31 cellular contexts compared by ENCODE assay signal in genomic region chr9:126528967-126529366, GRCh38.
"Had no signal": no experiment of that assay in that cellular context is flagged by ENCODE, and none has a peak within 500 bp of the region (broad histone marks: within the 10 kb centered on the region; RNA-seq: fewer than 3 reads in every experiment).

No MANE protein-coding gene starts in this region.

- H3K36me3 ChIP-seq: adrenal gland, breast epithelium, WERI-Rb-1 had no signal

- H3K36me3 Mint-ChIP-seq: activated naive CD4-positive, alpha-beta T cell treated with anti-CD3 and anti-CD28 coated beads, Interleukin-2, amount 50 U/mL, for 72 hours had no signal

- H3K27ac Mint-ChIP-seq: activated CD4-positive, alpha-beta T cell treated with anti-CD3 and anti-CD28 coated beads for 36 hours; activated CD4-positive, alpha-beta T cell treated with anti-CD3 and anti-CD28 coated beads, Interleukin-2, amount 10 ng/mL, durations not matched to agents 7 days and 5 days; activated naive CD4-positive, alpha-beta T cell treated with anti-CD3 and anti-CD28 coated beads for 36 hours; activated naive CD4-positive, alpha-beta T cell treated with anti-CD3 and anti-CD28 coated beads, Interleukin-2, amount 50 U/mL, for 72 hours; activated T-helper 1 cell treated with anti-CD3 and anti-CD28 coated beads, Interleukin-12 subunit alpha, Interleukin-12 subunit beta, Interleukin-2, Interleukin-4 antibody, amounts not matched to agents 30 ng/mL and 10 ng/mL and 1 ng/mL, durations not matched to agents 14 hours and 24 hours and 36 hours had no signal

- H3K27ac ChIP-seq: adrenal gland, body of pancreas, PC-9, RWPE1, WERI-Rb-1 had no signal

- H3K27me3 ChIP-seq: adrenal gland, body of pancreas had no signal

- DNase-seq: activated CD4-positive, alpha-beta T cell treated with anti-CD3 and anti-CD28 coated beads for 36 hours; activated CD4-positive, alpha-beta T cell treated with anti-CD3 and anti-CD28 coated beads, Interleukin-2, amount 10 ng/mL, durations not matched to agents 7 days and 5 days; activated CD4-positive, alpha-beta T cell treated with anti-CD3 and anti-CD28 coated beads, Interleukin-2, amount 50 U/mL, for 48 hours; activated CD8-positive, alpha-beta memory T cell treated with anti-CD3 and anti-CD28 coated beads, Interleukin-2, amount 50 U/mL, for 4 hours; activated gamma-delta T cell treated with Interleukin-2 at 50 U/mL for 16 hours; activated naive CD4-positive, alpha-beta T cell treated with anti-CD3 and anti-CD28 coated beads for 36 hours; activated T-cell treated with anti-CD3 and anti-CD28 coated beads for 4 hours; activated T-cell treated with anti-CD3 and anti-CD28 coated beads, Interleukin-2, amount 50 U/mL, for 4 hours; adrenal gland; body of pancreas; Kasumi-1; KG1; MM.1S; MV-4-11; NCI-H1092; NCI-H1436 treated with DMSO at 0.1 percent for 48 hours; NCI-H1694 treated with DMSO at 0.1 percent for 48 hours; NCI-H2029; NCI-H510A; NCI-H526; NCI-H748 treated with DMSO at 0.1 percent for 48 hours; NK-92 treated with Interleukin-12 subunit alpha and Interleukin-12 subunit beta, amount 100 ng/mL, for 24 hours; PC-9; SIG-M5; T1000; WERI-Rb-1 had no signal

- H3K4me1 ChIP-seq: body of pancreas, breast epithelium had no signal

- H3K9me3 Mint-ChIP-seq: activated CD4-positive, alpha-beta T cell treated with anti-CD3 and anti-CD28 coated beads, Interleukin-2, amount 10 ng/mL, durations not matched to agents 7 days and 5 days; activated naive CD4-positive, alpha-beta T cell treated with anti-CD3 and anti-CD28 coated beads for 36 hours; activated naive CD4-positive, alpha-beta T cell treated with anti-CD3 and anti-CD28 coated beads, Interleukin-2, amount 50 U/mL, for 72 hours; activated T-cell treated with anti-CD3 and anti-CD28 coated beads, Interleukin-2, amount 50 U/mL, for 4 hours; activated T-helper 1 cell treated with anti-CD3 and anti-CD28 coated beads, Interleukin-12 subunit alpha, Interleukin-12 subunit beta, Interleukin-2, Interleukin-4 antibody, amounts not matched to agents 30 ng/mL and 10 ng/mL and 1 ng/mL, durations not matched to agents 14 hours and 24 hours and 36 hours had no signal

- H3K4me3 ChIP-seq: adrenal gland, body of pancreas, breast epithelium, PC-9 had no signal

- H3K4me2 ChIP-seq: PC-9 had no signal

- H2AFZ ChIP-seq: PC-9 had no signal

- ATAC-seq: activated CD4-positive, alpha-beta T cell treated with anti-CD3 and anti-CD28 coated beads for 36 hours; activated naive CD4-positive, alpha-beta T cell treated with anti-CD3 and anti-CD28 coated beads, Interleukin-2, amount 50 U/mL, for 72 hours; activated T-cell treated with anti-CD3 and anti-CD28 coated beads, Interleukin-2, amount 50 U/mL, for 4 hours; body of pancreas; Right ventricle myocardium inferior had no signal

- H3K4me3 Mint-ChIP-seq: activated CD4-positive, alpha-beta T cell treated with anti-CD3 and anti-CD28 coated beads for 36 hours; activated CD4-positive, alpha-beta T cell treated with anti-CD3 and anti-CD28 coated beads, Interleukin-2, amount 10 ng/mL, durations not matched to agents 7 days and 5 days; activated naive CD4-positive, alpha-beta T cell treated with anti-CD3 and anti-CD28 coated beads for 36 hours; activated T-cell treated with anti-CD3 and anti-CD28 coated beads, Interleukin-2, amount 50 U/mL, for 4 hours; activated T-helper 1 cell treated with anti-CD3 and anti-CD28 coated beads, Interleukin-12 subunit alpha, Interleukin-12 subunit beta, Interleukin-2, Interleukin-4 antibody, amounts not matched to agents 30 ng/mL and 10 ng/mL and 1 ng/mL, durations not matched to agents 14 hours and 24 hours and 36 hours had no signal

- H3K9me3 ChIP-seq: adrenal gland, body of pancreas, breast epithelium had no signal
